ENCODE assay signal across 17 cellular contexts in the genomic region with DNA sequence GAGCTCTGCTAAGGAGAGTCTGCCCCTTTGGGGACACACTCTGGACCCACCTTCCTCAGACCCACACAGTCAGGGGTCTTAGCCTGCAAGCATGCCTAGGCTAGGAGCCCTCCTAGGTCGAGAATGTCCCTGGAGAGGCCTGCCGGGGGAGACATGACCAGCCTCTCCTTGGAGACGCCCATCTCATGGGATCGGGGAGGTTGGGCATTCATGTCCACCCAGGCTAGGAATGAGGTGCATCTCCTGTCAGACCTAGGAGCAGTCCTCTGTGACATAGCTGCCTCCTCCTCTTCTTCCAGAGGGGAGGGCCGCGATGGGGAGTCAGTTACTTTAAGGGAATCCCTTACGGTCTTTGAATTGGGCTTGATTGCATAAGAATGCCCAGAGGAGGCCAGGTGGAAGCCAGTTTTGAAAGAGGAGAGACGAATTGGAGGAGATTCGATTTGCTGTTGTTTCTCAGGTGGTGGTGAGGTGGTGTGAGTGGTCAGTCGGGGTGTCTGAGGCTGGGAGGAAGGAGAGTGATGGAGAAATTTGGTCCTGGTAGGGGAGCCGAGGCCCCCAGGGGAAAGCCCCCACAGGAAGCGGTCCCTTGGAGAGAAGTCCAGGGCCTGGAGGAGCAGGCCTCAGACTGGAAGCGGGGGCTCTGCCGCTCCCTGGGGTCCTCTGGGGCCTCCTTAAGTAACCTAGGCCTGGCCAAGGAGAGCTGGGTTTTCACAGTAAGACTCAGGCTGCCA.
DNase-seq lines count a peak whose midpoint lies in the region; ATAC-seq and TF ChIP-seq lines count a peak whose summit lies in the region.
"Had no signal": no experiment of that assay in that cellular context is flagged by ENCODE, and none has a peak within 500 bp of the region (broad histone marks: within the 10 kb centered on the region; RNA-seq: fewer than 3 reads in every experiment).

No MANE protein-coding gene starts in this region.

- peaks cover 7% of the 10 kb centered on the region for H3K36me3 Mint-ChIP-seq in chondrocyte (ENCODE audit: low read depth)

- ATAC-seq in upper lobe of right lung = no peak
- no peak for ATAC-seq in GM21423 (IDR thresholded peaks at IDR 0.05; ENCODE audit: unreplicated experiment)

- H4K20me1 ChIP-seq in Karpas-422 (ENCODE audit: insufficient read depth, low read depth, low read length) = no peaks in the 10 kb centered on the region

- H3K27ac Mint-ChIP-seq in chondrocyte (ENCODE audit: unreplicated experiment) = peak overlapping the region; percentile 58
- H3K27ac Mint-ChIP-seq: B cell; CD4-positive, CD25-positive, alpha-beta regulatory T cell had no signal

- no peaks in the 10 kb centered on the region for H3K9me2 ChIP-seq in Karpas-422 (replicated peaks; ENCODE audit: insufficient read depth, low read length)

- H3K79me2 ChIP-seq in Karpas-422 (ENCODE audit: low read length) = no peaks in the 10 kb centered on the region

- WGBS in sigmoid colon, 2 donors = 87 to 91% methylated on average over 14 of the region's 14 CpGs

- no peaks in the 10 kb centered on the region for H3K27me3 ChIP-seq in HUES48 (ENCODE audit: control insufficient read depth, insufficient read depth, low read length)
- no peaks in the 10 kb centered on the region for H3K27me3 ChIP-seq in upper lobe of right lung
- no peaks in the 10 kb centered on the region for H3K27me3 ChIP-seq in sigmoid colon
- H3K27me3 ChIP-seq in Karpas-422 (ENCODE audit: low read length) = peaks cover 4% of the 10 kb centered on the region; the same call in 1 of the 2 replicates
- H3K27me3 ChIP-seq: MG63 had no signal

- H3K36me3 ChIP-seq in HUES48 (ENCODE audit: control insufficient read depth, insufficient read depth, low read length) = no peaks in the 10 kb centered on the region
- H3K36me3 ChIP-seq in upper lobe of right lung = no peaks in the 10 kb centered on the region
- H3K36me3 ChIP-seq in sigmoid colon = no peaks in the 10 kb centered on the region
- no peaks in the 10 kb centered on the region for H3K36me3 ChIP-seq in Karpas-422 (ENCODE audit: insufficient read depth, low read length)
- H3K36me3 ChIP-seq: MG63 had no signal

- H3K4me1 ChIP-seq in HUES48 (ENCODE audit: control insufficient read depth, insufficient read depth, low read length) (peaks cover 9% of the 10 kb centered on the region), upper lobe of right lung (no peaks in the 10 kb centered on the region), sigmoid colon (peaks cover 0 to under 1% (median 0%) of the 10 kb centered on the region in 4 donors), Karpas-422 (ENCODE audit: low read length) (no peaks in the 10 kb centered on the region)
- H3K4me1 ChIP-seq: Caco-2 had no signal

- no peak for TF ChIP-seq EP300 in sigmoid colon (IDR thresholded peaks at IDR 0.05)

- H3K27me3 Mint-ChIP-seq in chondrocyte (ENCODE audit: low read depth) = no peaks in the 10 kb centered on the region

- no peaks in the 10 kb centered on the region for H3K9me3 ChIP-seq in HUES48 (ENCODE audit: control insufficient read depth, insufficient read depth, low read length)
- no peaks in the 10 kb centered on the region for H3K9me3 ChIP-seq in upper lobe of right lung
- no peaks in the 10 kb centered on the region for H3K9me3 ChIP-seq in sigmoid colon
- H3K9me3 ChIP-seq in Karpas-422 (ENCODE audit: low read length) = no peaks in the 10 kb centered on the region
- H3K9me3 ChIP-seq: Caco-2, MG63 had no signal

- H3K4me2 ChIP-seq in Karpas-422 (ENCODE audit: low read depth, low read length, poor library complexity, severe bottlenecking) = no peak overlapping the region

- no peak overlapping the region for H2AFZ ChIP-seq in Karpas-422 (ENCODE audit: low read length)

- peaks cover 38% of the 10 kb centered on the region for H3K4me1 Mint-ChIP-seq in chondrocyte (ENCODE audit: low read depth)
- H3K4me1 Mint-ChIP-seq: B cell; CD4-positive, CD25-positive, alpha-beta regulatory T cell had no signal

- intact Hi-C loops in upper lobe of right lung (cut with DNase I) (no loop called here), sigmoid colon (cut with DNase I) (no loop called here)

- DNase-seq in chondrocyte (ENCODE audit: low spot score) = peak; percentile 57
- peak; percentile 63 for DNase-seq in iPS-NIHi11 (ENCODE audit: low spot score)
- peak; percentile 39 for DNase-seq in upper lobe of right lung
- no peak for DNase-seq in sigmoid colon
- DNase-seq in Karpas-422 = no peak
- DNase-seq: Caco-2; CD4-positive, CD25-positive, alpha-beta regulatory T cell; DMS153; MG63; NCI-H1105; NCI-H1694; NCI-H446; NCI-H69; OCI-M1 had no signal

- H3K9ac ChIP-seq in HUES48 (ENCODE audit: low read depth, low read length) = 0 out of 2 replicates have a peak overlapping the region, but pooled peaks have one; percentile 3
- H3K9ac ChIP-seq in Karpas-422 (ENCODE audit: low read length) = no peak overlapping the region

- H3K4me3 ChIP-seq in HUES48 (ENCODE audit: low read depth, low read length) = no peak overlapping the region
- no peak overlapping the region for H3K4me3 ChIP-seq in upper lobe of right lung
- no peak overlapping the region for H3K4me3 ChIP-seq in sigmoid colon
- H3K4me3 ChIP-seq in Karpas-422 (ENCODE audit: low read length) = no peak overlapping the region
- H3K4me3 ChIP-seq: MG63 had no signal

- H3K4me3 Mint-ChIP-seq in chondrocyte (ENCODE audit: unreplicated experiment) = no peak overlapping the region
- H3K4me3 Mint-ChIP-seq: B cell; CD4-positive, CD25-positive, alpha-beta regulatory T cell had no signal

- TF ChIP-seq CTCF in chondrocyte (IDR thresholded peaks at IDR 0.05) (no peak), upper lobe of right lung (IDR thresholded peaks at IDR 0.05) (no peak), sigmoid colon (IDR thresholded peaks at IDR 0.05) (no peak)

- no peaks in the 10 kb centered on the region for H3K9me3 Mint-ChIP-seq in chondrocyte (ENCODE audit: low read depth)
- H3K9me3 Mint-ChIP-seq: CD4-positive, CD25-positive, alpha-beta regulatory T cell had no signal

- H3K27ac ChIP-seq in HUES48 (ENCODE audit: low read depth, low read length) (no peak overlapping the region), upper lobe of right lung (no peak overlapping the region), sigmoid colon (no peak overlapping the region), Karpas-422 (ENCODE audit: low read length) (no peak overlapping the region)

- no peak for TF ChIP-seq POLR2A in sigmoid colon (IDR thresholded peaks at IDR 0.05)

Comparison
In these comparisons a context has a peak if more than half of its experiments do, and no peak if none do; other contexts are left out.
1. DNase-seq: peak in chondrocyte (single experiment), iPS-NIHi11 (single experiment) and upper lobe of right lung (single experiment); none in sigmoid colon (single experiment) and Karpas-422 (single experiment).